ENCODE assay signal across 8 cellular contexts in the genomic region with DNA sequence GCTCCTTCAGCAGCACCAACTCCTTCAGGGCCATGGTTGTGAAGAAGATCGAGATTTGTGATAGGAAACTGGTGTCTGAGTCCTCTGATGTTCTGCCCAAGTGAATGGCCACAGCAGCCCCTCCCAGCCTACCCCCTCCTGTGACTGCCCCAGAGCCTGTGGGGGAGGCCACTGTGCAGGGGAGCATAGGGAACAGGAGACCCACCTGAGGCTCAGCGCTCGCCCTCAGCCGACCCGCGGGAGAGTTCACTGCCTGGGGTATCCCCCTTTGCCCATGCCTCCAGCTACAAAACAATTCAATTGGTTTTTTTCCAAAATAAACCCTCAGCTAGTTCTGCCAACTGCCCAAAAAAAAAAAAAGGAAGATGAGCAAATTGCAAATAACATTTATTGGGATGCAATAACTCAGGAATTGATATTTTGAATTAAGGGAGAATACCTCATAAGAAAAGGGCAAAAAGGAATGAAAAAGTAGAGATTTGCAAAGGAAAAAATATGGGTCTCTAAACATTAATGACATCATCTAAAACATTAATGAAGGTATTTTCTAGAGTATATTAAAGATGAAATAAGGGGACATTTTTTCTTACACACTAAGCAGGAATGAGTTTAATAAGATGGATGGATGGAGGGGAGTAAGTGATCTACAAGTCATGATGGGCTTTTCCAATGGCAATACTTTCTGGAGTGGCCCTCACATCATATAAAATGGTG. TPM values are rescaled to one million over a fixed set of nuclear protein-coding genes. Genes with fewer than 3 reads are reported as not detected.
"Had no signal": no experiment of that assay in that cellular context is flagged by ENCODE, and none has a peak within 500 bp of the region (broad histone marks: within the 10 kb centered on the region; RNA-seq: fewer than 3 reads in every experiment).

No MANE protein-coding gene starts in this region.

- H3K4me3 Mint-ChIP-seq: IgD-negative memory B cell had no signal

- DNase-seq: IMR-90, KBM-7, KG1 had no signal

- H3K27ac Mint-ChIP-seq: IgD-negative memory B cell had no signal

- ATAC-seq: K562 had no signal

- FAIRE-seq: HTR-8/SVneo, K562 had no signal

- H3K9me3 Mint-ChIP-seq: IgD-negative memory B cell had no signal

- H3K4me3 ChIP-seq: K562 had no signal

- H3K27ac ChIP-seq: HL-60 had no signal

RNA-seq across cellular contexts. Expression of a gene that starts 46.1 kb away (rescaled TPM):
- total RNA-seq: HT1080, IMR-90, K562 had no signal
- polyA plus RNA-seq: IMR-90 had no signal
